In genomic region chrX:101803451-101803850, GRCh38 we compare ENCODE assay signal across 9 cellular contexts.
DNase-seq lines count a peak whose midpoint lies in the region; ATAC-seq, FAIRE-seq and TF ChIP-seq lines count a peak whose summit lies in the region.
"Had no signal": no experiment of that assay in that cellular context is flagged by ENCODE, and none has a peak within 500 bp of the region (broad histone marks: within the 10 kb centered on the region; RNA-seq: fewer than 3 reads in every experiment).

No MANE protein-coding gene starts in this region.

- no peak overlapping the region for H4K8ac ChIP-seq in IMR-90 (ENCODE audit: low read depth in 2 of 2, low read length in 2 of 2)

- peak; percentile 24 for TF ChIP-seq CTCF in D721Med (IDR thresholded peaks at IDR 0.05; ENCODE audit: insufficient read depth, missing control alignments)
- peak; percentile 51 for TF ChIP-seq CTCF in IMR-90 (conservative IDR thresholded peaks at IDR 0.05; ENCODE audit: low read depth, low read length)
- TF ChIP-seq CTCF in nephron progenitor cell (IDR thresholded peaks at IDR 0.05): peak; percentile 37

- no peaks in the 10 kb centered on the region for H3K4me1 ChIP-seq in IMR-90 (ENCODE audit: control insufficient read depth, insufficient read depth, low read length)

- no peaks in the 10 kb centered on the region for H3K36me3 Mint-ChIP-seq in nephron progenitor cell (ENCODE audit: low read depth)

- H2AK9ac ChIP-seq in IMR-90 (replicated peaks; ENCODE audit: low read depth, low read length, poor library complexity): no peak overlapping the region

- no peak overlapping the region for H3K18ac ChIP-seq in IMR-90 (ENCODE audit: low read depth, low read length)

- H3K4me2 ChIP-seq in IMR-90 (ENCODE audit: low read depth, low read length): no peak overlapping the region

- H3K14ac ChIP-seq in IMR-90 (replicated peaks; ENCODE audit: low read depth, low read length): no peak overlapping the region

- H3K9me1 ChIP-seq in IMR-90 (ENCODE audit: insufficient read depth, low read length): no peaks in the 10 kb centered on the region

- H2BK20ac ChIP-seq in IMR-90 (ENCODE audit: low read depth, low read length): no peak overlapping the region

- no peaks in the 10 kb centered on the region for H3K9me3 ChIP-seq in IMR-90 (ENCODE audit: control insufficient read depth, insufficient read depth, low read length)

- DNase-seq in D721Med (ENCODE audit: insufficient read length, low spot score) (no peak), IMR-90 (peak; percentile 19), cerebellum (ENCODE audit: low spot score) (peak; percentile 0), nephron progenitor cell (no peak), iPS-NIHi7 (ENCODE audit: extremely low spot score) (no peak), iPS-NIHi11 (ENCODE audit: low spot score) (no peak)
- DNase-seq: NCI-H2107 had no signal

- H3K4ac ChIP-seq in IMR-90 (ENCODE audit: low read depth, low read length): no peak overlapping the region

- H4K91ac ChIP-seq in IMR-90 (ENCODE audit: insufficient read depth, low read depth, low read length): no peak overlapping the region

- no peaks in the 10 kb centered on the region for H4K20me1 ChIP-seq in IMR-90 (ENCODE audit: insufficient read depth, low read length)

- no peaks in the 10 kb centered on the region for H3K79me1 ChIP-seq in IMR-90 (ENCODE audit: low read depth in 1 of 2, low read length in 2 of 2)

- no peaks in the 10 kb centered on the region for H3K27me3 Mint-ChIP-seq in nephron progenitor cell (ENCODE audit: low read depth, poor library complexity)

- no CpG with 5 or more reads among the region's 2 CpGs for WGBS in IMR-90 (ENCODE audit: extremely low coverage in 2 of 2, insufficient read length in 1 of 2), 2 experiments

- no peak overlapping the region for H3K27ac Mint-ChIP-seq in nephron progenitor cell

- TF ChIP-seq POLR2A in IMR-90 (IDR thresholded peaks at IDR 0.05; ENCODE audit: low read depth, low read length): no peak

- dilution Hi-C loops in IMR-90 (cut with HindIII; ENCODE audit: low sequenced_read_pairs, unreplicated experiment): no loop called here

- H2BK120ac ChIP-seq in IMR-90 (ENCODE audit: low read depth, low read length): no peak overlapping the region

- in situ Hi-C loops in IMR-90 (cut with MboI; ENCODE audit: low sequenced_read_pairs): loop anchor here (5.0 kb wide), 1 partner anchor 206 kb away; no protein-coding TSS in a partner anchor

- H2AK5ac ChIP-seq in IMR-90 (ENCODE audit: low read depth, low read length): no peak overlapping the region

- H3K4me3 Mint-ChIP-seq in nephron progenitor cell: no peak overlapping the region

- no peak overlapping the region for H4K5ac ChIP-seq in IMR-90 (ENCODE audit: low read depth, low read length)

- intact Hi-C loops in IMR-90 (cut with micrococcal nuclease): no loop called here

- no peaks in the 10 kb centered on the region for H3K4me1 Mint-ChIP-seq in nephron progenitor cell

- H3K4me3 ChIP-seq in IMR-90 (ENCODE audit: insufficient read depth, low read depth, low read length): no peak overlapping the region

- CTCF ChIA-PET in IMR-90 (lab: Yijun Ruan, JAX): interaction anchor here (0.6 kb wide), 2 partner anchors 211 to 641 kb away, joined by 4 to 6 read pairs; no protein-coding TSS in a partner anchor

- no peaks in the 10 kb centered on the region for H3K36me3 ChIP-seq in IMR-90 (ENCODE audit: control insufficient read depth, insufficient read depth, low read length)

- peak; percentile 36 for TF ChIP-seq RAD21 in IMR-90 (IDR thresholded peaks at IDR 0.05; ENCODE audit: low read length)

- H3K9me3 Mint-ChIP-seq in nephron progenitor cell: peaks cover 15% of the 10 kb centered on the region

- FAIRE-seq in D721Med (lab: Jason Lieb, UNC): no peak

- no peak overlapping the region for H3K9ac ChIP-seq in IMR-90 (ENCODE audit: low read depth, low read length)

- no peak overlapping the region for H2AFZ ChIP-seq in IMR-90 (replicated peaks; ENCODE audit: low read length, poor library complexity)

- peaks cover 2% of the 10 kb centered on the region; the same call in 1 of the 2 replicates for H3K27me3 ChIP-seq in IMR-90 (ENCODE audit: control insufficient read depth, insufficient read depth, low read length)

- H2BK15ac ChIP-seq in IMR-90 (ENCODE audit: low read depth, low read length): no peak overlapping the region

- no peak overlapping the region for H2BK5ac ChIP-seq in IMR-90 (ENCODE audit: low read depth, low read length, poor library complexity, severe bottlenecking)

- POLR2A ChIA-PET in IMR-90 (lab: Charles Lee; ENCODE audit: unreplicated experiment): no interaction called here

- BruUV-seq in IMR-90 (replicated peaks; lab: Mats Ljungman, UMichigan): no TSS peak

- H3K27ac ChIP-seq in IMR-90 (ENCODE audit: insufficient read depth, low read length): no peak overlapping the region

- H3K23ac ChIP-seq in IMR-90 (ENCODE audit: low read depth, low read length): no peak overlapping the region

- ATAC-seq in IMR-90 (ENCODE audit: low read depth) (peak; percentile 40; the same call in 1 of the 2 replicates), HG03439 (IDR thresholded peaks at IDR 0.05; ENCODE audit: unreplicated experiment) (no peak), GM21447 (IDR thresholded peaks at IDR 0.05; ENCODE audit: unreplicated experiment) (no peak)

- H3K56ac ChIP-seq in IMR-90 (ENCODE audit: extremely low read depth, insufficient read depth, low read length): no peak overlapping the region

TF ChIP-seq in IMR-90, 13 proteins besides CTCF, POLR2A, EP300 and RAD21:
- TF ChIP-seq MAFK (IDR thresholded peaks at IDR 0.05; ENCODE audit: low read depth, low read length) (no peak), SMC3 (IDR thresholded peaks at IDR 0.05; ENCODE audit: low read depth, low read length) (peak; percentile 37; the same call in 1 of the 2 replicates)

Comparison
In these comparisons a context has a peak if more than half of its experiments do, and no peak if none do; other contexts are left out.
1. DNase-seq: peak in IMR-90 (single experiment) and cerebellum (single experiment); none in D721Med (single experiment), nephron progenitor cell (single experiment), iPS-NIHi7 (single experiment) and iPS-NIHi11 (single experiment).
2. Peak in every context shown above with its lines, with median percentiles within 50 percentile points of each other: CTCF ChIP-seq.